ENCODE assay signal across 33 cellular contexts in genomic region chr14:22877000-22877501, GRCh38. TPM values are rescaled to one million over a fixed set of nuclear protein-coding genes. Genes with fewer than 3 reads are reported as not detected.
"Had no signal": no experiment of that assay in that cellular context is flagged by ENCODE, and none has a peak within 500 bp of the region (broad histone marks: within the 10 kb centered on the region; RNA-seq: fewer than 3 reads in every experiment).

No MANE protein-coding gene starts in this region.

- DNase-seq: activated CD4-positive, alpha-beta memory T cell treated with anti-CD3 and anti-CD28 coated beads, Interleukin-2, amount 10 ng/mL, durations not matched to agents 7 days and 5 days; activated CD4-positive, alpha-beta T cell treated with anti-CD3 and anti-CD28 coated beads for 1 hour; activated CD4-positive, alpha-beta T cell treated with anti-CD3 and anti-CD28 coated beads for 48 hours; activated CD4-positive, CD25-positive, alpha-beta regulatory T cell; activated CD8-positive, alpha-beta memory T cell treated with anti-CD3 and anti-CD28 coated beads for 24 hours; activated CD8-positive, alpha-beta memory T cell treated with anti-CD3 and anti-CD28 coated beads, Interleukin-2, amount 10 ng/mL, durations not matched to agents 7 days and 5 days; activated CD8-positive, alpha-beta memory T cell treated with anti-CD3 and anti-CD28 coated beads, Interleukin-2, amount 50 U/mL, for 48 hours; activated gamma-delta T cell; activated naive CD4-positive, alpha-beta T cell treated with Interleukin-2 at 50 U/mL for 16 hours; activated naive CD8-positive, alpha-beta T cell treated with anti-CD3 and anti-CD28 coated beads, Interleukin-2, amount 10 ng/mL, durations not matched to agents 7 days and 5 days; activated T-cell treated with anti-CD3 and anti-CD28 coated beads, Interleukin-2, amount 50 U/mL, for 48 hours; amygdala; cerebellar nuclear complex; Kasumi-1; MG63; MV-4-11; NCI-H1092; NCI-H1436 treated with DMSO at 0.1 percent for 48 hours; NCI-H1694 treated with DMSO at 0.1 percent for 48 hours; NCI-H2029; NCI-H345; NCI-H524 treated with DMSO at 0.1 percent for 48 hours; SIG-M5; T-cell; T-helper 17 cell; WERI-Rb-1 had no signal

- H3K36me3 ChIP-seq: WERI-Rb-1 had no signal

- H3K4me3 Mint-ChIP-seq: activated CD4-positive, alpha-beta memory T cell treated with anti-CD3 and anti-CD28 coated beads, Interleukin-2, amount 10 ng/mL, durations not matched to agents 7 days and 5 days; activated CD8-positive, alpha-beta memory T cell treated with anti-CD3 and anti-CD28 coated beads, Interleukin-2, amount 10 ng/mL, durations not matched to agents 7 days and 5 days; activated naive CD4-positive, alpha-beta T cell treated with anti-CD3 and anti-CD28 coated beads, Interleukin-2, amount 50 U/mL, for 24 hours; activated naive CD8-positive, alpha-beta T cell treated with anti-CD3 and anti-CD28 coated beads, Interleukin-2, amount 10 ng/mL, durations not matched to agents 7 days and 5 days; T-cell; T-helper 17 cell had no signal

- H3K27me3 ChIP-seq: ascending aorta, cardiac muscle cell, MG63 had no signal

- H3K9me3 Mint-ChIP-seq: activated CD4-positive, alpha-beta memory T cell treated with anti-CD3 and anti-CD28 coated beads, Interleukin-2, amount 10 ng/mL, durations not matched to agents 7 days and 5 days; activated naive CD4-positive, alpha-beta T cell treated with anti-CD3 and anti-CD28 coated beads, Interleukin-2, amount 50 U/mL, for 24 hours; activated naive CD8-positive, alpha-beta T cell treated with anti-CD3 and anti-CD28 coated beads, Interleukin-2, amount 10 ng/mL, durations not matched to agents 7 days and 5 days; T-cell had no signal

- H3K27me3 Mint-ChIP-seq: activated naive CD4-positive, alpha-beta T cell treated with anti-CD3 and anti-CD28 coated beads, Interleukin-2, amount 50 U/mL, for 24 hours; activated naive CD8-positive, alpha-beta T cell treated with anti-CD3 and anti-CD28 coated beads, Interleukin-2, amount 10 ng/mL, durations not matched to agents 7 days and 5 days; T-cell; T-helper 17 cell had no signal

- H3K9me3 ChIP-seq: ascending aorta, MG63 had no signal

- H3K27ac Mint-ChIP-seq: activated CD4-positive, alpha-beta memory T cell treated with anti-CD3 and anti-CD28 coated beads, Interleukin-2, amount 10 ng/mL, durations not matched to agents 7 days and 5 days; activated CD8-positive, alpha-beta memory T cell treated with anti-CD3 and anti-CD28 coated beads, Interleukin-2, amount 10 ng/mL, durations not matched to agents 7 days and 5 days; activated naive CD8-positive, alpha-beta T cell treated with anti-CD3 and anti-CD28 coated beads, Interleukin-2, amount 10 ng/mL, durations not matched to agents 7 days and 5 days; T-cell had no signal

- H3K4me3 ChIP-seq: ascending aorta, cardiac muscle cell, MG63 had no signal

- H3K27ac ChIP-seq: ascending aorta, cardiac muscle cell, WERI-Rb-1 had no signal

- ATAC-seq: activated CD8-positive, alpha-beta memory T cell treated with anti-CD3 and anti-CD28 coated beads, Interleukin-2, amount 10 ng/mL, durations not matched to agents 7 days and 5 days; Panc1; Right ventricle myocardium inferior; SK-N-SH treated with all-trans-retinoic acid at 6 μM for 48 hours; T-cell; T-helper 17 cell had no signal

RNA-seq across cellular contexts. Expression of gene REM2, which starts 6.0 kb away (rescaled TPM):
- total RNA-seq: Right ventricle myocardium inferior, SK-MEL-5 had no signal
